In genomic region chr2:134193774-134194173, GRCh38 we compare ENCODE assay signal across 29 cellular contexts.
DNase-seq lines count a peak whose midpoint lies in the region; ATAC-seq, FAIRE-seq and TF ChIP-seq lines count a peak whose summit lies in the region.
"Had no signal": no experiment of that assay in that cellular context is flagged by ENCODE, and none has a peak within 500 bp of the region (broad histone marks: within the 10 kb centered on the region; RNA-seq: fewer than 3 reads in every experiment).

No MANE protein-coding gene starts in this region.

- no peak for ATAC-seq in HG03280 (IDR thresholded peaks at IDR 0.05; ENCODE audit: unreplicated experiment)
- ATAC-seq in HG02763 (IDR thresholded peaks at IDR 0.05; ENCODE audit: unreplicated experiment) = no peak
- ATAC-seq: left colon, Right ventricle myocardium inferior had no signal

- no peak overlapping the region for H3K4me2 ChIP-seq in astrocyte (ENCODE audit: low read length)

- H3K79me2 ChIP-seq in astrocyte (ENCODE audit: insufficient read depth, low read length) = peaks cover 18% of the 10 kb centered on the region

- no peak for FAIRE-seq in astrocyte (lab: Jason Lieb, UNC)
- FAIRE-seq: HTR-8/SVneo, K562 had no signal

- H3K4me1 Mint-ChIP-seq in astrocyte (ENCODE audit: low read depth, unreplicated experiment) (peaks cover 17% of the 10 kb centered on the region), type B pancreatic cell (ENCODE audit: unreplicated experiment) (peaks cover 14% of the 10 kb centered on the region)

- H2AFZ ChIP-seq in astrocyte (ENCODE audit: low read depth, low read length) = no peak overlapping the region

- peaks cover 41% of the 10 kb centered on the region for H4K20me1 ChIP-seq in astrocyte (ENCODE audit: insufficient read depth, low read length)

- H3K27ac ChIP-seq in astrocyte (ENCODE audit: low read depth, low read length) = no peak overlapping the region
- H3K27ac ChIP-seq: 22Rv1; BLaER1 treated with 17β-estradiol and CSF1 and Interleukin-3, amounts not matched to agents 10 nM and 100 nM; ovary; skin epidermis had no signal

- H3K4me3 Mint-ChIP-seq in astrocyte (ENCODE audit: unreplicated experiment) = no peak overlapping the region
- no peak overlapping the region for H3K4me3 Mint-ChIP-seq in type B pancreatic cell
- H3K4me3 Mint-ChIP-seq: activated CD4-positive, alpha-beta memory T cell treated with anti-CD3 and anti-CD28 coated beads, Interleukin-2, amount 10 ng/mL, durations not matched to agents 7 days and 5 days; activated naive CD4-positive, alpha-beta T cell treated with anti-CD3 and anti-CD28 coated beads, Interleukin-2, amount 50 U/mL, for 24 hours; dendritic cell treated with granulocyte-macrophage colony-stimulating factor and Interleukin-4, amounts not matched to agents 40 ng/mL and 50 ng/mL, for 4 days; endodermal cell; nephron progenitor cell; T-helper 2 cell treated with Interferon-gamma antibody and Interleukin-4, amounts not matched to agents 5 μg/mL and 100 μg/mL, for 36 hours had no signal

- H3K36me3 Mint-ChIP-seq in astrocyte (ENCODE audit: low read depth, unreplicated experiment) (peaks cover 4% of the 10 kb centered on the region), type B pancreatic cell (peaks cover 7% of the 10 kb centered on the region)

- H3K9ac ChIP-seq in astrocyte (ENCODE audit: low read length) = no peak overlapping the region
- H3K9ac ChIP-seq: BLaER1 treated with 17β-estradiol and CSF1 and Interleukin-3, amounts not matched to agents 10 nM and 100 nM had no signal

- H3K27ac Mint-ChIP-seq in astrocyte (ENCODE audit: unreplicated experiment) (no peak overlapping the region), type B pancreatic cell (no peak overlapping the region)
- H3K27ac Mint-ChIP-seq: activated CD4-positive, alpha-beta memory T cell treated with anti-CD3 and anti-CD28 coated beads, Interleukin-2, amount 10 ng/mL, durations not matched to agents 7 days and 5 days; dendritic cell treated with granulocyte-macrophage colony-stimulating factor and Interleukin-4, amounts not matched to agents 40 ng/mL and 50 ng/mL, for 4 days; endodermal cell; T-helper 2 cell treated with Interferon-gamma antibody and Interleukin-4, amounts not matched to agents 5 μg/mL and 100 μg/mL, for 36 hours had no signal

- peak; percentile 60 for DNase-seq in DMS 273 (lab: John Stamatoyannopoulos, UW; ENCODE audit: unreplicated experiment)
- DNase-seq in DMS 273 treated with DMSO at 0.1 percent for 48 hours (lab: John Stamatoyannopoulos, UW) = no peak
- DNase-seq in astrocyte (ENCODE audit: low read depth) = no peak
- no peak for DNase-seq in fibroblast of pulmonary artery (ENCODE audit: low read depth)
- no peak for DNase-seq in type B pancreatic cell (ENCODE audit: extremely low spot score, unreplicated experiment)
- no peak for DNase-seq in COR-L47 (lab: John Stamatoyannopoulos, UW)
- DNase-seq: activated CD4-positive, alpha-beta memory T cell treated with anti-CD3 and anti-CD28 coated beads, Interleukin-2, amount 10 ng/mL, durations not matched to agents 7 days and 5 days; activated CD8-positive, alpha-beta memory T cell treated with anti-CD3 and anti-CD28 coated beads, Interleukin-2, amount 50 U/mL, for 48 hours; amygdala; DMS79 treated with DMSO at 0.1 percent for 48 hours; endodermal cell; hypothalamus; left colon; NCI-H1048; NCI-H187; nephron progenitor cell; ovary; stimulated activated naive CD4-positive, alpha-beta T cell had no signal

- H3K9me3 Mint-ChIP-seq in astrocyte (ENCODE audit: unreplicated experiment) (no peaks in the 10 kb centered on the region), type B pancreatic cell (peaks cover 4% of the 10 kb centered on the region)
- H3K9me3 Mint-ChIP-seq: T-helper 2 cell treated with Interferon-gamma antibody and Interleukin-4, amounts not matched to agents 5 μg/mL and 100 μg/mL, for 36 hours had no signal

- TF ChIP-seq CTCF in astrocyte (IDR thresholded peaks at IDR 0.05; ENCODE audit: insufficient read depth, low read depth, low read length) (peak; percentile 11), fibroblast of pulmonary artery (IDR thresholded peaks at IDR 0.05; ENCODE audit: low read length, missing control alignments) (peak; percentile 4), type B pancreatic cell (conservative IDR thresholded peaks at IDR 0.05) (peak; percentile 28)

- H3K27me3 Mint-ChIP-seq in astrocyte (ENCODE audit: low read depth, unreplicated experiment) = no peaks in the 10 kb centered on the region
- H3K27me3 Mint-ChIP-seq in type B pancreatic cell = no peaks in the 10 kb centered on the region
- H3K27me3 Mint-ChIP-seq: activated CD4-positive, alpha-beta memory T cell treated with anti-CD3 and anti-CD28 coated beads, Interleukin-2, amount 10 ng/mL, durations not matched to agents 7 days and 5 days; activated naive CD4-positive, alpha-beta T cell treated with anti-CD3 and anti-CD28 coated beads, Interleukin-2, amount 50 U/mL, for 24 hours; dendritic cell treated with granulocyte-macrophage colony-stimulating factor and Interleukin-4, amounts not matched to agents 40 ng/mL and 50 ng/mL, for 4 days had no signal

- no peaks in the 10 kb centered on the region for H3K9me3 ChIP-seq in astrocyte (ENCODE audit: insufficient read depth, low read depth, low read length)
- H3K9me3 ChIP-seq: ovary had no signal

- no peak overlapping the region for H3K4me3 ChIP-seq in astrocyte (ENCODE audit: insufficient read depth, low read depth, low read length)
- H3K4me3 ChIP-seq in fibroblast of pulmonary artery (replicated peaks; ENCODE audit: low read depth, low read length) = no peak overlapping the region
- H3K4me3 ChIP-seq: BLaER1 treated with 17β-estradiol and CSF1 and Interleukin-3, amounts not matched to agents 10 nM and 100 nM; K562; ovary; skin epidermis had no signal

- H3K4me1 ChIP-seq in astrocyte (ENCODE audit: insufficient read depth, low read length) = peaks cover 4% of the 10 kb centered on the region

- no peaks in the 10 kb centered on the region for H3K36me3 ChIP-seq in astrocyte (ENCODE audit: insufficient read depth, low read length)
- H3K36me3 ChIP-seq: ovary had no signal

- H3K27me3 ChIP-seq in astrocyte (ENCODE audit: insufficient read depth, low read length) = no peaks in the 10 kb centered on the region
- H3K27me3 ChIP-seq: BLaER1 treated with 17β-estradiol and CSF1 and Interleukin-3, amounts not matched to agents 10 nM and 100 nM; ovary had no signal
